Comparison of ENCODE assay signal across 21 cellular contexts in the genomic region with DNA sequence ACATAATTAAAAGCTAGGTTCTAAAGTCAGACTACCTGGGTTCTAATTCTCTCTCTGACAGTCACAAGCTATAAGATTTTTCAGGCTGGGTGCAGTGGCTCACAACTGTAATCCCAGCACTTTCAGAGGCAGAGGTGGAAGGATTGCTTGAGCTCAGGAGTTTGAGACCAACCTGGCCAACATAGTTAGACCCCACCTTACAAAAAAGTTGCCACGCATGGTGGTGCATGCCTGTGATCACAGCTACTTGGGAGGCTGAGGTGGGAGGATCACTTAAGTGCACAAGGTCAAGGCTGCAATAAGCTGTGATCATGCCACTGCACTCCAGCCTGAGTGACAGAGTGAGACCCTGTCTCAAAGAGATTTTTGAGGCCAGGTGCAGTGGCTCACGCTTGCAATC. TPM values are rescaled to one million over a fixed set of nuclear protein-coding genes. Genes with fewer than 3 reads are reported as not detected.
"Had no signal": no experiment of that assay in that cellular context is flagged by ENCODE, and none has a peak within 500 bp of the region (broad histone marks: within the 10 kb centered on the region; RNA-seq: fewer than 3 reads in every experiment).

No MANE protein-coding gene starts in this region.

- H3K9me3 Mint-ChIP-seq: dendritic cell treated with granulocyte-macrophage colony-stimulating factor and Interleukin-4, amounts not matched to agents 40 ng/mL and 50 ng/mL, for 4 days; immature natural killer cell; stimulated activated naive CD8-positive, alpha-beta T cell treated with anti-CD3 and anti-CD28 coated beads, Interleukin-15, amount 100 ng/mL, for 72 hours had no signal

- H3K27ac Mint-ChIP-seq: dendritic cell treated with granulocyte-macrophage colony-stimulating factor and Interleukin-4, amounts not matched to agents 40 ng/mL and 50 ng/mL, for 4 days had no signal

- H3K4me3 Mint-ChIP-seq: dendritic cell treated with granulocyte-macrophage colony-stimulating factor and Interleukin-4, amounts not matched to agents 40 ng/mL and 50 ng/mL, for 4 days; stimulated activated naive CD8-positive, alpha-beta T cell treated with anti-CD3 and anti-CD28 coated beads, Interleukin-15, amount 100 ng/mL, for 72 hours had no signal

- H3K27me3 ChIP-seq: esophagus squamous epithelium, testis, tibial nerve, upper lobe of right lung, vagina had no signal

- ATAC-seq: lower lobe of right lung; stimulated activated naive CD8-positive, alpha-beta T cell treated with anti-CD3 and anti-CD28 coated beads, Interleukin-15, amount 100 ng/mL, for 72 hours; upper lobe of right lung had no signal

- DNase-seq: esophagus squamous epithelium; foreskin fibroblast; immature natural killer cell; left ventricle myocardium inferior; lower lobe of right lung; mesenchymal stem cell; midbrain; small intestine; stimulated activated CD4-positive, alpha-beta T cell treated with anti-CD3 and anti-CD28 coated beads, Interleukin-12 subunit alpha, Interleukin-12 subunit beta, amount 100 ng/mL, for 4 hours; stimulated activated naive CD8-positive, alpha-beta T cell treated with anti-CD3 and anti-CD28 coated beads, Interleukin-15, amount 100 ng/mL, for 72 hours; testis; upper lobe of right lung had no signal

- H3K27me3 Mint-ChIP-seq: dendritic cell treated with granulocyte-macrophage colony-stimulating factor and Interleukin-4, amounts not matched to agents 40 ng/mL and 50 ng/mL, for 4 days; stimulated activated naive CD8-positive, alpha-beta T cell treated with anti-CD3 and anti-CD28 coated beads, Interleukin-15, amount 100 ng/mL, for 72 hours had no signal

- H3K27ac ChIP-seq: esophagus squamous epithelium, left ventricle myocardium inferior, lower lobe of right lung, testis, tibial nerve, upper lobe of right lung, vagina had no signal

RNA-seq across cellular contexts. Expression of a gene that starts 8.0 kb away (rescaled TPM):
- total RNA-seq: epithelial cell of proximal tubule, pulmonary artery endothelial cell had no signal
- polyA plus RNA-seq: neural cell had no signal

RNA-seq across cellular contexts. Expression of a gene that starts 13.8 kb away (rescaled TPM):
- total RNA-seq: epithelial cell of proximal tubule, osteocyte, pulmonary artery endothelial cell had no signal
- polyA plus RNA-seq: keratinocyte, neural cell had no signal

RNA-seq across cellular contexts. Expression of a gene that starts 37.6 kb away (rescaled TPM):
- total RNA-seq: epithelial cell of proximal tubule, left ventricle myocardium inferior, osteocyte, pulmonary artery endothelial cell, subcutaneous adipose tissue, upper lobe of right lung, vagina had no signal
- polyA plus RNA-seq: keratinocyte had no signal
